Comparison of ENCODE assay signal across 39 cellular contexts in the genomic region with DNA sequence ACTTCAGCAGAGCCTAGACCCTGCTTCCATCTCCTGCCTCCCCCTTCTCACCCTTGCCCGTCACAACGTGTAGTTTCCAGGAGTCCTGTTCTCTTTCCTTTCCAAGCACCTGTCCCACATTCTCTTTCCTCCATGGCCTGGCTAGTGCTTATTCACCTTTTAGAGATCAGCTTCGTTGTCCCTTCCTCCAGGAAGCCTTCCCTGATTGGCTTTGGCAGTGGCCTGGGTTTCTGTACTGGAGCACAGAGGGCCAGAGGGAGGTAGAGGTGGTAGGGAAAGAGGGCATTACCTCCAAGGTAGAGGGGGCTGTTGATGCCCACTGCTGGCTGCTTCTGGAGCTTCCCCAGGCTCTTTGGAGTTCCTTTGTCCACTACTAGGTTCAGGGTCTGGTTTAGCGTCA.
"Had no signal": no experiment of that assay in that cellular context is flagged by ENCODE, and none has a peak within 500 bp of the region (broad histone marks: within the 10 kb centered on the region; RNA-seq: fewer than 3 reads in every experiment).

No MANE protein-coding gene starts in this region.

- H3K27me3 ChIP-seq: adrenal gland, ascending aorta, body of pancreas, brain microvascular endothelial cell, breast epithelium, cardiac muscle cell had no signal

- FAIRE-seq: astrocyte, colon had no signal

- H3K4me3 Mint-ChIP-seq: activated naive CD4-positive, alpha-beta T cell treated with anti-CD3 and anti-CD28 coated beads for 36 hours; activated naive CD4-positive, alpha-beta T cell treated with anti-CD3 and anti-CD28 coated beads, Interleukin-2, amount 10 ng/mL, durations not matched to agents 7 days and 5 days; activated naive CD4-positive, alpha-beta T cell treated with anti-CD3 and anti-CD28 coated beads, Interleukin-2, amount 50 U/mL, for 24 hours; activated naive CD8-positive, alpha-beta T cell; activated naive CD8-positive, alpha-beta T cell treated with anti-CD3 and anti-CD28 coated beads for 36 hours; activated naive CD8-positive, alpha-beta T cell treated with anti-CD3 and anti-CD28 coated beads, Interleukin-2, amount 10 ng/mL, durations not matched to agents 7 days and 5 days; activated naive CD8-positive, alpha-beta T cell treated with anti-CD3 and anti-CD28 coated beads, Interleukin-2, amount 50 U/mL, for 24 hours; activated T-cell treated with anti-CD3 and anti-CD28 coated beads, Interleukin-2, amount 50 U/mL, for 24 hours; activated T-cell treated with anti-CD3 and anti-CD28 coated beads, Interleukin-2, amount 50 U/mL, for 4 hours; activated T-cell treated with anti-CD3 and anti-CD28 coated beads, Interleukin-2, amount 50 U/mL, for 72 hours; activated T-helper 1 cell treated with anti-CD3 and anti-CD28 coated beads, Interleukin-12 subunit alpha, Interleukin-12 subunit beta, Interleukin-2, Interleukin-4 antibody, amounts not matched to agents 30 ng/mL and 10 ng/mL and 1 ng/mL, durations not matched to agents 14 hours and 24 hours and 36 hours; activated T-helper 17 cell treated with anti-CD3 and anti-CD28 coated beads, Interleukin-2, amount 50 U/mL, for 72 hours; brain; central memory CD8-positive, alpha-beta T cell had no signal

- H3K36me3 ChIP-seq: brain microvascular endothelial cell, breast epithelium, cardiac muscle cell had no signal

- H3K4me3 ChIP-seq: adrenal gland, ascending aorta, body of pancreas, breast epithelium, cardiac muscle cell had no signal

- H3K4me1 Mint-ChIP-seq: activated naive CD4-positive, alpha-beta T cell treated with anti-CD3 and anti-CD28 coated beads, Interleukin-2, amount 10 ng/mL, durations not matched to agents 7 days and 5 days; activated naive CD4-positive, alpha-beta T cell treated with anti-CD3 and anti-CD28 coated beads, Interleukin-2, amount 50 U/mL, for 24 hours; activated naive CD8-positive, alpha-beta T cell treated with anti-CD3 and anti-CD28 coated beads for 36 hours; activated naive CD8-positive, alpha-beta T cell treated with anti-CD3 and anti-CD28 coated beads, Interleukin-2, amount 10 ng/mL, durations not matched to agents 7 days and 5 days; activated naive CD8-positive, alpha-beta T cell treated with anti-CD3 and anti-CD28 coated beads, Interleukin-2, amount 50 U/mL, for 24 hours; activated T-helper 17 cell treated with anti-CD3 and anti-CD28 coated beads, Interleukin-2, amount 50 U/mL, for 72 hours; brain; central memory CD8-positive, alpha-beta T cell had no signal

- H3K9me3 Mint-ChIP-seq: activated naive CD4-positive, alpha-beta T cell treated with anti-CD3 and anti-CD28 coated beads for 36 hours; activated naive CD4-positive, alpha-beta T cell treated with anti-CD3 and anti-CD28 coated beads, Interleukin-2, amount 10 ng/mL, durations not matched to agents 7 days and 5 days; activated naive CD4-positive, alpha-beta T cell treated with anti-CD3 and anti-CD28 coated beads, Interleukin-2, amount 50 U/mL, for 24 hours; activated naive CD4-positive, alpha-beta T cell treated with anti-CD3 and anti-CD28 coated beads, Interleukin-2, amount 50 U/mL, for 72 hours; activated naive CD8-positive, alpha-beta T cell treated with anti-CD3 and anti-CD28 coated beads for 36 hours; activated naive CD8-positive, alpha-beta T cell treated with anti-CD3 and anti-CD28 coated beads, Interleukin-2, amount 10 ng/mL, durations not matched to agents 7 days and 5 days; activated naive CD8-positive, alpha-beta T cell treated with anti-CD3 and anti-CD28 coated beads, Interleukin-2, amount 50 U/mL, for 24 hours; activated T-cell treated with anti-CD3 and anti-CD28 coated beads, Interleukin-2, amount 50 U/mL, for 24 hours; activated T-cell treated with anti-CD3 and anti-CD28 coated beads, Interleukin-2, amount 50 U/mL, for 4 hours; activated T-cell treated with anti-CD3 and anti-CD28 coated beads, Interleukin-2, amount 50 U/mL, for 72 hours; activated T-helper 1 cell treated with anti-CD3 and anti-CD28 coated beads, Interleukin-12 subunit alpha, Interleukin-12 subunit beta, Interleukin-2, Interleukin-4 antibody, amounts not matched to agents 30 ng/mL and 10 ng/mL and 1 ng/mL, durations not matched to agents 14 hours and 24 hours and 36 hours; activated T-helper 17 cell treated with anti-CD3 and anti-CD28 coated beads, Interleukin-2, amount 50 U/mL, for 72 hours; activated T-helper 2 cell treated with anti-CD3 and anti-CD28 coated beads, Interferon-gamma antibody, Interleukin-2, Interleukin-4, amounts not matched to agents 10 μg/mL and 5 μg/mL and 100 μg/mL, durations not matched to agents 14 hours and 24 hours and 36 hours; brain; central memory CD8-positive, alpha-beta T cell had no signal

- H3K27ac ChIP-seq: adrenal gland, ascending aorta, body of pancreas, brain microvascular endothelial cell, breast epithelium, cardiac muscle cell had no signal

- ATAC-seq: activated naive CD4-positive, alpha-beta T cell treated with anti-CD3 and anti-CD28 coated beads, Interleukin-2, amount 50 U/mL, for 72 hours; activated naive CD8-positive, alpha-beta T cell treated with anti-CD3 and anti-CD28 coated beads, Interleukin-2, amount 50 U/mL, for 24 hours; activated T-cell treated with anti-CD3 and anti-CD28 coated beads, Interleukin-2, amount 50 U/mL, for 4 hours; activated T-cell treated with anti-CD3 and anti-CD28 coated beads, Interleukin-2, amount 50 U/mL, for 72 hours; activated T-helper 17 cell treated with anti-CD3 and anti-CD28 coated beads, Interleukin-2, amount 50 U/mL, for 72 hours; body of pancreas had no signal

- H3K27me3 Mint-ChIP-seq: activated naive CD4-positive, alpha-beta T cell treated with anti-CD3 and anti-CD28 coated beads, Interleukin-2, amount 50 U/mL, for 24 hours; activated naive CD8-positive, alpha-beta T cell; activated naive CD8-positive, alpha-beta T cell treated with anti-CD3 and anti-CD28 coated beads for 36 hours; activated naive CD8-positive, alpha-beta T cell treated with anti-CD3 and anti-CD28 coated beads, Interleukin-2, amount 10 ng/mL, durations not matched to agents 7 days and 5 days; activated T-cell treated with anti-CD3 and anti-CD28 coated beads, Interleukin-2, amount 50 U/mL, for 24 hours; activated T-helper 17 cell treated with anti-CD3 and anti-CD28 coated beads, Interleukin-2, amount 50 U/mL, for 72 hours; central memory CD8-positive, alpha-beta T cell had no signal

- H3K9me3 ChIP-seq: adrenal gland, ascending aorta, body of pancreas, breast epithelium had no signal

- H3K4me1 ChIP-seq: adrenal gland, ascending aorta, body of pancreas, breast epithelium had no signal

- H3K27ac Mint-ChIP-seq: activated naive CD4-positive, alpha-beta T cell treated with anti-CD3 and anti-CD28 coated beads for 36 hours; activated naive CD4-positive, alpha-beta T cell treated with anti-CD3 and anti-CD28 coated beads, Interleukin-2, amount 10 ng/mL, durations not matched to agents 7 days and 5 days; activated naive CD4-positive, alpha-beta T cell treated with anti-CD3 and anti-CD28 coated beads, Interleukin-2, amount 50 U/mL, for 24 hours; activated naive CD4-positive, alpha-beta T cell treated with anti-CD3 and anti-CD28 coated beads, Interleukin-2, amount 50 U/mL, for 72 hours; activated naive CD8-positive, alpha-beta T cell; activated naive CD8-positive, alpha-beta T cell treated with anti-CD3 and anti-CD28 coated beads for 36 hours; activated naive CD8-positive, alpha-beta T cell treated with anti-CD3 and anti-CD28 coated beads, Interleukin-2, amount 10 ng/mL, durations not matched to agents 7 days and 5 days; activated naive CD8-positive, alpha-beta T cell treated with anti-CD3 and anti-CD28 coated beads, Interleukin-2, amount 50 U/mL, for 24 hours; activated T-cell treated with anti-CD3 and anti-CD28 coated beads, Interleukin-2, amount 50 U/mL, for 24 hours; activated T-cell treated with anti-CD3 and anti-CD28 coated beads, Interleukin-2, amount 50 U/mL, for 72 hours; activated T-helper 1 cell treated with anti-CD3 and anti-CD28 coated beads, Interleukin-12 subunit alpha, Interleukin-12 subunit beta, Interleukin-2, Interleukin-4 antibody, amounts not matched to agents 30 ng/mL and 10 ng/mL and 1 ng/mL, durations not matched to agents 14 hours and 24 hours and 36 hours; activated T-helper 17 cell treated with anti-CD3 and anti-CD28 coated beads, Interleukin-2, amount 50 U/mL, for 72 hours; activated T-helper 2 cell treated with anti-CD3 and anti-CD28 coated beads, Interferon-gamma antibody, Interleukin-2, Interleukin-4, amounts not matched to agents 10 μg/mL and 5 μg/mL and 100 μg/mL, durations not matched to agents 14 hours and 24 hours and 36 hours; brain had no signal

- H3K36me3 Mint-ChIP-seq: activated naive CD4-positive, alpha-beta T cell treated with anti-CD3 and anti-CD28 coated beads, Interleukin-2, amount 10 ng/mL, durations not matched to agents 7 days and 5 days; activated naive CD4-positive, alpha-beta T cell treated with anti-CD3 and anti-CD28 coated beads, Interleukin-2, amount 50 U/mL, for 24 hours; activated naive CD4-positive, alpha-beta T cell treated with anti-CD3 and anti-CD28 coated beads, Interleukin-2, amount 50 U/mL, for 72 hours; activated naive CD8-positive, alpha-beta T cell; activated naive CD8-positive, alpha-beta T cell treated with anti-CD3 and anti-CD28 coated beads for 36 hours; activated naive CD8-positive, alpha-beta T cell treated with anti-CD3 and anti-CD28 coated beads, Interleukin-2, amount 10 ng/mL, durations not matched to agents 7 days and 5 days; brain had no signal

- DNase-seq: activated effector memory CD4-positive, alpha-beta T cell treated with anti-CD3 and anti-CD28 coated beads, Interleukin-2, amount 50 U/mL, for 16 hours; activated effector memory CD4-positive, alpha-beta T cell treated with Interleukin-2 at 50 U/mL for 16 hours; activated gamma-delta T cell; activated gamma-delta T cell treated with Interleukin-2 at 50 U/mL for 16 hours; activated naive CD4-positive, alpha-beta T cell; activated naive CD4-positive, alpha-beta T cell treated with anti-CD3 and anti-CD28 coated beads for 36 hours; activated naive CD4-positive, alpha-beta T cell treated with anti-CD3 and anti-CD28 coated beads, Interleukin-2, amount 10 ng/mL, durations not matched to agents 7 days and 5 days; activated naive CD4-positive, alpha-beta T cell treated with anti-CD3 and anti-CD28 coated beads, Interleukin-2, amount 50 U/mL, for 16 hours; activated naive CD4-positive, alpha-beta T cell treated with Interleukin-2 at 50 U/mL for 16 hours; activated naive CD8-positive, alpha-beta T cell treated with anti-CD3 and anti-CD28 coated beads for 36 hours; activated naive CD8-positive, alpha-beta T cell treated with anti-CD3 and anti-CD28 coated beads, Interleukin-2, amount 10 ng/mL, durations not matched to agents 7 days and 5 days; activated naive CD8-positive, alpha-beta T cell treated with anti-CD3 and anti-CD28 coated beads, Interleukin-2, amount 50 U/mL, for 24 hours; activated T-cell treated with anti-CD3 and anti-CD28 coated beads, Interleukin-2, amount 50 U/mL, for 24 hours; activated T-cell treated with anti-CD3 and anti-CD28 coated beads, Interleukin-2, amount 50 U/mL, for 4 hours; activated T-cell treated with anti-CD3 and anti-CD28 coated beads, Interleukin-2, amount 50 U/mL, for 48 hours; activated T-cell treated with anti-CD3 and anti-CD28 coated beads, Interleukin-2, amount 50 U/mL, for 72 hours; adrenal gland; amniotic stem cell; amygdala; anterior cingulate cortex; aorta; body of pancreas; brain microvascular endothelial cell; caudate nucleus; central memory CD4-positive, alpha-beta T cell; cerebellar nuclear complex had no signal
